In the genomic region with DNA sequence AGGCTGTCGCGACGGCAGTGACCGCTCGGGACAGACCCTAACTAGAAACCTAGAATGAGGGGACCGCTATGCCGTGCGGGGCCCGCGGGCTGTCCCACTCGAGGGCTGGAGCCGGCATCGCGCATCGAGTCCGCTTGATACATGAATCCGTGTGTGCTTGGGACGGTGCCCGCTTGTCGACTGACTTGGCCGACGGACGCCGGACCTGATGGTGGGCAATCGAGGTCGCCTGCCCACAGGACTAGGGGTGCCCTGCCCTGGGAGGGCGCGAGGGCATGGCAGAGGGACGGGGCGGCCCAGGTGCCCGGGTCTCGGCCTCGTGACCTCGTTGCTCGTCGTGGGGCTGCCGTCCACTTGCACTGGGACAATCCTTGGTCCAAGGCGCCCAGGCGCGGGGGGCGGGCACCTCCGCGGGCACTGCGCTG, we compare ENCODE assay signal across 1 cellular context.
TF ChIP-seq lines count a peak whose summit lies in the region.

No MANE protein-coding gene starts in this region.

TF ChIP-seq in WTC11, 78 proteins besides CTCF, POLR2A, EP300 and RAD21 (continued from another document):
- TF ChIP-seq, protein P1, sequence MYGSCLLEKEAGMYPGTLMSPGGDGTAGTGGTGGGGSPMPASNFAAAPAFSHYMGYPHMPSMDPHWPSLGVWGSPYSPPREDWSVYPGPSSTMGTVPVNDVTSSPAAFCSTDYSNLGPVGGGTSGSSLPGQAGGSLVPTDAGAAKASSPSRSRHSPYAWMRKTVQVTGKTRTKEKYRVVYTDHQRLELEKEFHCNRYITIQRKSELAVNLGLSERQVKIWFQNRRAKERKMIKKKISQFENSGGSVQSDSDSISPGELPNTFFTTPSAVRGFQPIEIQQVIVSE (CRISPR knock-in tag; IDR thresholded peaks at IDR 0.05; ENCODE audit: borderline replicate concordance): no peak
- peak; percentile 80 for TF ChIP-seq NFATC4 (CRISPR knock-in tag; IDR thresholded peaks at IDR 0.05)
- 0 out of 2 replicates have a peak, but pooled peaks have one; percentile 34 for TF ChIP-seq ZNF121 (CRISPR knock-in tag; IDR thresholded peaks at IDR 0.05)
- peak; percentile 28; the same call in 1 of the 2 replicates for TF ChIP-seq SMAD3 (CRISPR knock-in tag; IDR thresholded peaks at IDR 0.05; ENCODE audit: borderline replicate concordance)
- TF ChIP-seq PRRX2 (CRISPR knock-in tag; IDR thresholded peaks at IDR 0.05): 0 out of 2 replicates have a peak, but pooled peaks have one; percentile 44
- TF ChIP-seq CREM (CRISPR knock-in tag; IDR thresholded peaks at IDR 0.05): no peak
- TF ChIP-seq ZNF671 (CRISPR knock-in tag; IDR thresholded peaks at IDR 0.05): 0 out of 2 replicates have a peak, but pooled peaks have one; percentile 58
- TF ChIP-seq, protein P2, sequence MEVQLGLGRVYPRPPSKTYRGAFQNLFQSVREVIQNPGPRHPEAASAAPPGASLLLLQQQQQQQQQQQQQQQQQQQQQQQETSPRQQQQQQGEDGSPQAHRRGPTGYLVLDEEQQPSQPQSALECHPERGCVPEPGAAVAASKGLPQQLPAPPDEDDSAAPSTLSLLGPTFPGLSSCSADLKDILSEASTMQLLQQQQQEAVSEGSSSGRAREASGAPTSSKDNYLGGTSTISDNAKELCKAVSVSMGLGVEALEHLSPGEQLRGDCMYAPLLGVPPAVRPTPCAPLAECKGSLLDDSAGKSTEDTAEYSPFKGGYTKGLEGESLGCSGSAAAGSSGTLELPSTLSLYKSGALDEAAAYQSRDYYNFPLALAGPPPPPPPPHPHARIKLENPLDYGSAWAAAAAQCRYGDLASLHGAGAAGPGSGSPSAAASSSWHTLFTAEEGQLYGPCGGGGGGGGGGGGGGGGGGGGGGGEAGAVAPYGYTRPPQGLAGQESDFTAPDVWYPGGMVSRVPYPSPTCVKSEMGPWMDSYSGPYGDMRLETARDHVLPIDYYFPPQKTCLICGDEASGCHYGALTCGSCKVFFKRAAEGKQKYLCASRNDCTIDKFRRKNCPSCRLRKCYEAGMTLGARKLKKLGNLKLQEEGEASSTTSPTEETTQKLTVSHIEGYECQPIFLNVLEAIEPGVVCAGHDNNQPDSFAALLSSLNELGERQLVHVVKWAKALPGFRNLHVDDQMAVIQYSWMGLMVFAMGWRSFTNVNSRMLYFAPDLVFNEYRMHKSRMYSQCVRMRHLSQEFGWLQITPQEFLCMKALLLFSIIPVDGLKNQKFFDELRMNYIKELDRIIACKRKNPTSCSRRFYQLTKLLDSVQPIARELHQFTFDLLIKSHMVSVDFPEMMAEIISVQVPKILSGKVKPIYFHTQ (CRISPR knock-in tag; IDR thresholded peaks at IDR 0.05): peak; percentile 58; the same call in 1 of the 2 replicates
- TF ChIP-seq KAT7 (CRISPR knock-in tag; IDR thresholded peaks at IDR 0.05; ENCODE audit: borderline replicate concordance): no peak
